ENCODE assay signal across 10 cellular contexts in the genomic region with DNA sequence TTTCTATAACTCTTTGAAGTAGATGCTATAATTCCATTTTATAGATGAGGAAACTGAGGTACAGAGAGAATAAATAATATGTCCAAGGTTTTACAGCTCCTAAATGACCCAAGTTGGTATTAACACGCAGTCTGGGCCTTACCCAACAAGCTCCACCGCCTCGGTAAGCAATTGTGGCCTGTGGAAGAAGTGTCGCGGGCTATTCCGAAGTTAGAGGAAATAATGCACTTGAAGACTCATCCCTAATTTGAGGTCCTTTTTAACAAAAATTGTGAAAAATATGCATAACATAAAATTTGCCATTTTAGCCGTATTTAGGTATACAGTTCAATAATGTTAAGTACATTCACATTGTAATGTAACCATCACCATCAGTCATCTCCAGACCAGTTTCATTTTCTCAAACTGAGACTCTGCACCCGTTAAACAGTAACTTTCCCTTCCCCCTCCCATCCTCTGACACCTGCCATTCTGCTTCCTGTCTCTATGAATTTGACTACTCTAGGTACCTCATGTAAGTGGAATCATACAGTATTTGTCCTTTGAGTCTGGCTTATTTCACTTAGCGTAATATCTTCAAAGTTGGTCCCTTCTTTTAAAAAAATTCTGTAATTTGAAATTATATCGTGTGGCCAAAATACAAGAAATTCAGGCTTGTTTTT. TPM values are rescaled to one million over a fixed set of nuclear protein-coding genes. Genes with fewer than 3 reads are reported as not detected.
DNase-seq lines count a peak whose midpoint lies in the region; ATAC-seq and TF ChIP-seq lines count a peak whose summit lies in the region.
"Had no signal": no experiment of that assay in that cellular context is flagged by ENCODE, and none has a peak within 500 bp of the region (broad histone marks: within the 10 kb centered on the region; RNA-seq: fewer than 3 reads in every experiment).

No MANE protein-coding gene starts in this region.

- H3K36me3 Mint-ChIP-seq in CD8-positive, alpha-beta T cell, result peaks cover 83% of the 10 kb centered on the region
- H3K36me3 Mint-ChIP-seq in T-helper 1 cell treated with Interleukin-12 subunit alpha and Interleukin-12 subunit beta and Interleukin-4 antibody, amounts not matched to agents 30 μg/mL and 1 μg/mL, for 36 hours (ENCODE audit: low read depth), result peaks cover 75% of the 10 kb centered on the region
- peaks cover 21% of the 10 kb centered on the region for H3K36me3 Mint-ChIP-seq in Calu3 (ENCODE audit: insufficient read depth, unreplicated experiment)

- H3K36me3 ChIP-seq in CD8-positive, alpha-beta T cell (ENCODE audit: insufficient read depth, low read length), result peaks cover 15% of the 10 kb centered on the region

- no peak overlapping the region for H3K27ac ChIP-seq in CD8-positive, alpha-beta T cell (ENCODE audit: low read depth, low read length)

- peak overlapping the region; percentile 2 for H3K4me3 Mint-ChIP-seq in CD8-positive, alpha-beta T cell
- peak overlapping the region; percentile 8 for H3K4me3 Mint-ChIP-seq in T-helper 1 cell treated with Interleukin-12 subunit alpha and Interleukin-12 subunit beta and Interleukin-4 antibody, amounts not matched to agents 30 μg/mL and 1 μg/mL, for 36 hours
- H3K4me3 Mint-ChIP-seq in Calu3 (ENCODE audit: low read depth, unreplicated experiment), result no peak overlapping the region
- H3K4me3 Mint-ChIP-seq: HFFc6 had no signal

- intact Hi-C loops in CD8-positive, alpha-beta T cell (cut with DNase I, micrococcal nuclease), result loop anchor here in 1 of 2 experiments (5.0 kb wide), 1 partner anchor 35 kb away; the partner anchor contains the start of gene CIB2
- intact Hi-C loops in Calu3 (cut with micrococcal nuclease; ENCODE audit: unreplicated experiment), result no loop called here

- H3K9me3 Mint-ChIP-seq in CD8-positive, alpha-beta T cell, result no peaks in the 10 kb centered on the region
- H3K9me3 Mint-ChIP-seq in T-helper 1 cell treated with Interleukin-12 subunit alpha and Interleukin-12 subunit beta and Interleukin-4 antibody, amounts not matched to agents 30 μg/mL and 1 μg/mL, for 36 hours, result no peaks in the 10 kb centered on the region
- no peaks in the 10 kb centered on the region for H3K9me3 Mint-ChIP-seq in Calu3 (ENCODE audit: low read depth, unreplicated experiment)
- H3K9me3 Mint-ChIP-seq: HFFc6 had no signal

- peaks cover 12% of the 10 kb centered on the region for H3K4me1 Mint-ChIP-seq in CD8-positive, alpha-beta T cell (ENCODE audit: low read depth)
- peaks cover 38% of the 10 kb centered on the region for H3K4me1 Mint-ChIP-seq in T-helper 1 cell treated with Interleukin-12 subunit alpha and Interleukin-12 subunit beta and Interleukin-4 antibody, amounts not matched to agents 30 μg/mL and 1 μg/mL, for 36 hours (ENCODE audit: low read depth)
- H3K4me1 Mint-ChIP-seq in Calu3 (ENCODE audit: low read depth, unreplicated experiment), result no peaks in the 10 kb centered on the region

- DNase-seq in CD8-positive, alpha-beta T cell, result no peak
- DNase-seq in Calu3 (no peak), NCI-H82 (lab: John Stamatoyannopoulos, UW) (no peak), NOMO-1 treated with DMSO at 0.1 percent for 48 hours (lab: John Stamatoyannopoulos, UW; ENCODE audit: unreplicated experiment) (no peak), HuH-7 (ENCODE audit: low spot score) (no peak)
- DNase-seq: HFFc6, NCI-H526 treated with DMSO at 0.1 percent for 48 hours had no signal

- CTCF ChIA-PET in CD8-positive, alpha-beta T cell (lab: Charles Lee), result interaction anchor here (1.2 to 2.9 kb wide), 3 partner anchors 10 to 59 kb away, joined by 3 to 12 read pairs (median 4); no protein-coding TSS in a partner anchor
- CTCF ChIA-PET in Calu3 (lab: Charles Lee), result interaction anchor here (0.5 kb wide), 1 partner anchor 36 kb away, joined by 3 read pairs; no protein-coding TSS in a partner anchor

- BruUV-seq in Calu3 (replicated peaks; lab: Mats Ljungman, UMichigan), result no TSS peak

- POLR2A ChIA-PET in CD8-positive, alpha-beta T cell (lab: Charles Lee), result no interaction called here

- no peaks in the 10 kb centered on the region for H3K9me3 ChIP-seq in CD8-positive, alpha-beta T cell (ENCODE audit: low read length)

- H3K27ac Mint-ChIP-seq in CD8-positive, alpha-beta T cell, result peak overlapping the region; percentile 7
- H3K27ac Mint-ChIP-seq in T-helper 1 cell treated with Interleukin-12 subunit alpha and Interleukin-12 subunit beta and Interleukin-4 antibody, amounts not matched to agents 30 μg/mL and 1 μg/mL, for 36 hours, result peak overlapping the region; percentile 90
- H3K27ac Mint-ChIP-seq in Calu3 (ENCODE audit: unreplicated experiment), result no peak overlapping the region
- H3K27ac Mint-ChIP-seq: HFFc6 had no signal

- peaks cover 9% of the 10 kb centered on the region for H3K4me1 ChIP-seq in CD8-positive, alpha-beta T cell (ENCODE audit: insufficient read depth, low read length)

- TF ChIP-seq CTCF in CD8-positive, alpha-beta T cell (IDR thresholded peaks at IDR 0.05), result no peak
- no peak for TF ChIP-seq CTCF in Calu3 (IDR thresholded peaks at IDR 0.05; ENCODE audit: unreplicated experiment)

- H3K27me3 ChIP-seq in CD8-positive, alpha-beta T cell (ENCODE audit: insufficient read depth, low read length), result no peaks in the 10 kb centered on the region

- H3K27me3 Mint-ChIP-seq in CD8-positive, alpha-beta T cell (ENCODE audit: low read depth), result no peaks in the 10 kb centered on the region
- no peaks in the 10 kb centered on the region for H3K27me3 Mint-ChIP-seq in T-helper 1 cell treated with Interleukin-12 subunit alpha and Interleukin-12 subunit beta and Interleukin-4 antibody, amounts not matched to agents 30 μg/mL and 1 μg/mL, for 36 hours (ENCODE audit: low read depth)
- H3K27me3 Mint-ChIP-seq in Calu3 (ENCODE audit: unreplicated experiment), result no peaks in the 10 kb centered on the region

- peak; percentile 88 for ATAC-seq in CD8-positive, alpha-beta T cell
- peak; percentile 58 for ATAC-seq in GM19023 (IDR thresholded peaks at IDR 0.05; ENCODE audit: unreplicated experiment)
- peak; percentile 77 for ATAC-seq in HG02870 (IDR thresholded peaks at IDR 0.05; ENCODE audit: unreplicated experiment)

- H3K4me3 ChIP-seq in CD8-positive, alpha-beta T cell (ENCODE audit: low read depth, low read length), result no peak overlapping the region

RNA-seq across cellular contexts. Expression of gene IDH3A, which starts 18.2 kb away (rescaled TPM):
- 10 to 100 TPM; 54.4 to 61.0 TPM for total RNA-seq in CD8-positive, alpha-beta T cell
- 96.1 and 111 TPM in 2 replicates for total RNA-seq in Calu3 (2022)

RNA-seq across cellular contexts. Expression of gene CIB2, which starts 36.1 kb away (rescaled TPM):
- total RNA-seq in CD8-positive, alpha-beta T cell, result 1 to 10 TPM; 1.2 to 1.9 TPM
- 15.1 and 15.7 TPM in 2 replicates for total RNA-seq in Calu3 (2022)
